Comparison of ENCODE assay signal across 12 cellular contexts in the genomic region with DNA sequence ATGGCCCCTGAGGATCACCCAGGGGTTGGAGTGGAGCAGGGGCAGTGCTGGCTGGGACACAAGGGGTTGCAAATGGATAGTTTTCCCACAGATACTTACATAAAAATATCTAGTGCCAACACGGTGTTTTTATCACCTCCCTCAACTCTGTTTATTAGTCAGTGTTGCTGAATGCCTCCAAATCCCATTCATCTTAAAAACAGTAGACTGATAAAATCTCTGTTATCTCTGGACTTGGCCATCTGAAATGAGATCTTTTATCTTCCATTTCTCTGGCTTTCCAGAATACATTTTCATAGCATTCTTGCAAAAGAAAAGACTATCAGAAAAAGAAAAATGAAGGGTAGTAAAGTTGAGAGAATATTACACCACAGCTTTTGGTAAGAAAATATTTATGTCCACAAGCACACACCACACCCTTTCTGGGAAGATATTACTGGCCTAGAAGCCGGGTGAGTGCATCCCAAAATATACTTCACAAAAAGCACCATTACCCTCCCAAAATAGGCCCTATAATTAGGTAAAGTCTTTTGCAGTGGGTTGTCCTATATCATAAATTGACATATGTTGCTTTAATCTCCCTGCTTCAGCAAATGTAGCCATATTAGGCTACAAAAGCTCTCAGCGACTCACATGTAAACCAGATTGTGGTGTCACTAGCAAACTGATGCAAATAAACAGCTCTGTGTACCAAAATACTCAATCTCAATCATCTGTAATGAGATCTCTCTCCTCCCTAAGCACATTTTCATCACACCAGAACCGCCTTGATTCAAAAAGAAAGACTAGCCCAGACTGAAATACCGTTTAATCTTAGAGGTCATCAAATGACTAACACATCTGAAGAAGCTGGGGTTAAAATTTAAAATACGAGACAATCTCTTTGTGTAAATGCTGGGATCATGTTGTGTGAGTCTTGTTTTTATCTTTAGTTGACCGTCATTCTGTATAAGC.
DNase-seq lines count a peak whose midpoint lies in the region; ATAC-seq, FAIRE-seq and TF ChIP-seq lines count a peak whose summit lies in the region.
"Had no signal": no experiment of that assay in that cellular context is flagged by ENCODE, and none has a peak within 500 bp of the region (broad histone marks: within the 10 kb centered on the region; RNA-seq: fewer than 3 reads in every experiment).

No MANE protein-coding gene starts in this region.

- DNase-seq in CD8-positive, alpha-beta memory T cell: no peak
- DNase-seq in M059J (ENCODE audit: low read depth) (peak; percentile 20), substantia nigra (lab: John Stamatoyannopoulos, UW) (no peak), pancreas (no peak), ACHN (no peak)
- DNase-seq in activated naive CD8-positive, alpha-beta T cell treated with anti-CD3 and anti-CD28 coated beads, Interleukin-2, amount 50 U/mL, for 24 hours: no peak
- DNase-seq: Calu3, NCI-H1436, Right ventricle myocardium superior had no signal

- intact Hi-C loops in pancreas (cut with DNase I): no loop called here

- H3K9me3 ChIP-seq in CD8-positive, alpha-beta memory T cell (ENCODE audit: low read length): no peaks in the 10 kb centered on the region
- no peaks in the 10 kb centered on the region for H3K9me3 ChIP-seq in pancreas

- ATAC-seq in activated naive CD8-positive, alpha-beta T cell treated with anti-CD3 and anti-CD28 coated beads, Interleukin-2, amount 50 U/mL, for 24 hours: peak; percentile 35
- ATAC-seq in HG03460 (IDR thresholded peaks at IDR 0.05; ENCODE audit: unreplicated experiment) (no peak), pancreas (no peak)

- WGBS in pancreas, 2 donors: 56 to 57% methylated on average over 7 of the region's 7 CpGs

- H3K4me3 Mint-ChIP-seq in CD8-positive, alpha-beta memory T cell: peak overlapping the region; percentile 22 to 72 (median 64)
- peak overlapping the region; percentile 46 for H3K4me3 Mint-ChIP-seq in activated naive CD8-positive, alpha-beta T cell treated with anti-CD3 and anti-CD28 coated beads, Interleukin-2, amount 50 U/mL, for 24 hours
- peak overlapping the region in 1 of 3 experiments; percentile 12 for H3K4me3 Mint-ChIP-seq in nephron

- H3K4me3 ChIP-seq in CD8-positive, alpha-beta memory T cell (ENCODE audit: low read length): no peak overlapping the region
- no peak overlapping the region for H3K4me3 ChIP-seq in pancreas

- FAIRE-seq in pancreas (lab: Jason Lieb, UNC): no peak
- FAIRE-seq: H1 had no signal

- no peaks in the 10 kb centered on the region for H3K36me3 ChIP-seq in CD8-positive, alpha-beta memory T cell (ENCODE audit: insufficient read depth, low read length)
- no peaks in the 10 kb centered on the region for H3K36me3 ChIP-seq in pancreas

- TF ChIP-seq CTCF in nephron (IDR thresholded peaks at IDR 0.05; ENCODE audit: unreplicated experiment in 3 of 3) (no peak), pancreas (IDR thresholded peaks at IDR 0.05) (no peak)

- no peaks in the 10 kb centered on the region for H3K27me3 Mint-ChIP-seq in CD8-positive, alpha-beta memory T cell
- H3K27me3 Mint-ChIP-seq in activated naive CD8-positive, alpha-beta T cell treated with anti-CD3 and anti-CD28 coated beads, Interleukin-2, amount 50 U/mL, for 24 hours: no peaks in the 10 kb centered on the region
- no peaks in the 10 kb centered on the region for H3K27me3 Mint-ChIP-seq in nephron (ENCODE audit: low read depth)

- H3K36me3 Mint-ChIP-seq in CD8-positive, alpha-beta memory T cell: peaks cover 0 to 71% (median 11%) of the 10 kb centered on the region in 3 donors
- peaks cover 72% of the 10 kb centered on the region for H3K36me3 Mint-ChIP-seq in activated naive CD8-positive, alpha-beta T cell treated with anti-CD3 and anti-CD28 coated beads, Interleukin-2, amount 50 U/mL, for 24 hours (ENCODE audit: low read depth)
- H3K36me3 Mint-ChIP-seq in nephron (ENCODE audit: low read depth): peaks cover 15% of the 10 kb centered on the region

- no peaks in the 10 kb centered on the region for H3K9me3 Mint-ChIP-seq in CD8-positive, alpha-beta memory T cell
- no peaks in the 10 kb centered on the region for H3K9me3 Mint-ChIP-seq in activated naive CD8-positive, alpha-beta T cell treated with anti-CD3 and anti-CD28 coated beads, Interleukin-2, amount 50 U/mL, for 24 hours
- H3K9me3 Mint-ChIP-seq in nephron: no peaks in the 10 kb centered on the region

- POLR2A ChIA-PET in CD8-positive, alpha-beta memory T cell (lab: Charles Lee): interaction anchor here (0.6 to 2.3 kb wide), 3 partner anchors 17 to 97 kb away, joined by 3 to 10 read pairs (median 3); partner anchors contain the start of gene FYN

- peaks cover 88% of the 10 kb centered on the region for H3K4me1 ChIP-seq in CD8-positive, alpha-beta memory T cell (ENCODE audit: insufficient read depth, low read length)
- no peaks in the 10 kb centered on the region for H3K4me1 ChIP-seq in pancreas

- no peak overlapping the region for H3K27ac ChIP-seq in CD8-positive, alpha-beta memory T cell (ENCODE audit: low read depth, low read length)
- no peak overlapping the region for H3K27ac ChIP-seq in substantia nigra (ENCODE audit: low read depth, low read length, poor library complexity, severe bottlenecking)
- H3K27ac ChIP-seq in pancreas: no peak overlapping the region

- H3K27me3 ChIP-seq in CD8-positive, alpha-beta memory T cell (ENCODE audit: insufficient read depth, low read length, poor library complexity, severe bottlenecking): no peaks in the 10 kb centered on the region
- H3K27me3 ChIP-seq in pancreas: no peaks in the 10 kb centered on the region

- in situ Hi-C loops in ACHN (cut with HindIII; ENCODE audit: low pct_ligation_motif_present, low pct_unique_long_range_greater_than_20kb, low sequenced_read_pairs): no loop called here

- H3K27ac Mint-ChIP-seq in CD8-positive, alpha-beta memory T cell: peak overlapping the region; percentile 72 to 97 (median 90)
- peak overlapping the region; percentile 86 for H3K27ac Mint-ChIP-seq in activated naive CD8-positive, alpha-beta T cell treated with anti-CD3 and anti-CD28 coated beads, Interleukin-2, amount 50 U/mL, for 24 hours
- H3K27ac Mint-ChIP-seq in nephron: peak overlapping the region; percentile 19 to 75 (median 68)

- H3K4me1 Mint-ChIP-seq in CD8-positive, alpha-beta memory T cell: peaks cover 89 to 96% (median 96%) of the 10 kb centered on the region in 3 donors
- H3K4me1 Mint-ChIP-seq in activated naive CD8-positive, alpha-beta T cell treated with anti-CD3 and anti-CD28 coated beads, Interleukin-2, amount 50 U/mL, for 24 hours: peaks cover 91% of the 10 kb centered on the region
- peaks cover 56% of the 10 kb centered on the region for H3K4me1 Mint-ChIP-seq in nephron

- CTCF ChIA-PET in CD8-positive, alpha-beta memory T cell (lab: Charles Lee): interaction anchor here (0.7 to 4.0 kb wide), 22 partner anchors 8 to 264 kb away, joined by 3 to 30 read pairs (median 5); partner anchors contain the start of gene FYN
